Comparison of ENCODE assay signal across 19 cellular contexts in genomic region chr3:187490366-187490765, GRCh38.
DNase-seq lines count a peak whose midpoint lies in the region; ATAC-seq and TF ChIP-seq lines count a peak whose summit lies in the region.
"Had no signal": no experiment of that assay in that cellular context is flagged by ENCODE, and none has a peak within 500 bp of the region (broad histone marks: within the 10 kb centered on the region; RNA-seq: fewer than 3 reads in every experiment).

No MANE protein-coding gene starts in this region.

- H3K27ac ChIP-seq in left lung: no peak overlapping the region
- H3K27ac ChIP-seq: BLaER1 had no signal

- peaks cover 0 to 10% of the 10 kb centered on the region in 2 donors for H3K9me3 ChIP-seq in left lung

- H3K36me3 ChIP-seq in left lung: no peaks in the 10 kb centered on the region
- H3K36me3 ChIP-seq: BLaER1 had no signal

- ATAC-seq in left lung: no peak
- ATAC-seq in HG02970 (IDR thresholded peaks at IDR 0.05; ENCODE audit: low FRiP score, unreplicated experiment): no peak
- no peak for ATAC-seq in GM18909 (IDR thresholded peaks at IDR 0.05; ENCODE audit: poor library complexity, unreplicated experiment)
- ATAC-seq: HCT116 had no signal

- no peaks in the 10 kb centered on the region for H3K27me3 ChIP-seq in left lung
- H3K27me3 ChIP-seq: BLaER1 had no signal

- no peak for TF ChIP-seq CTCF in choroid plexus epithelial cell (conservative IDR thresholded peaks at IDR 0.05; ENCODE audit: low read depth, low read length)
- no peak for TF ChIP-seq CTCF in left lung (IDR thresholded peaks at IDR 0.05)

- DNase-seq in M059J (ENCODE audit: low read depth) (peak; percentile 43), choroid plexus epithelial cell (ENCODE audit: low read depth) (peak; percentile 43), kidney tubule cell (ENCODE audit: low spot score) (peak; percentile 25), renal cortical epithelial cell (ENCODE audit: low read depth) (peak; percentile 70), left lung (no peak), activated gamma-delta T cell treated with Interleukin-2 at 50 U/mL for 16 hours (no peak)
- DNase-seq: CD4-positive, CD25-positive, alpha-beta regulatory T cell; GOT3; NCI-H1092 treated with DMSO at 0.1 percent for 48 hours; NCI-H1436 treated with DMSO at 0.1 percent for 48 hours; NCI-H187 treated with DMSO at 0.1 percent for 48 hours; NCI-H2107; NCI-H748 treated with DMSO at 0.1 percent for 48 hours; SIG-M5; SK-N-SH had no signal

- intact Hi-C loops in left lung (cut with DNase I): no loop called here

- H3K4me3 ChIP-seq in choroid plexus epithelial cell (ENCODE audit: low read depth, low read length) (no peak overlapping the region), left lung (no peak overlapping the region)
- H3K4me3 ChIP-seq: BLaER1 had no signal

- no peaks in the 10 kb centered on the region for H3K4me1 ChIP-seq in left lung
- H3K4me1 ChIP-seq: BLaER1 had no signal

Comparison
In these comparisons a context has a peak if more than half of its experiments do, and no peak if none do; other contexts are left out.
1. DNase-seq: peak in M059J (single experiment), choroid plexus epithelial cell (single experiment), kidney tubule cell (single experiment) and renal cortical epithelial cell (single experiment); none in left lung (0 of 2) and activated gamma-delta T cell treated with Interleukin-2 at 50 U/mL for 16 hours (single experiment).